ENCODE assay signal across 34 cellular contexts in the genomic region with DNA sequence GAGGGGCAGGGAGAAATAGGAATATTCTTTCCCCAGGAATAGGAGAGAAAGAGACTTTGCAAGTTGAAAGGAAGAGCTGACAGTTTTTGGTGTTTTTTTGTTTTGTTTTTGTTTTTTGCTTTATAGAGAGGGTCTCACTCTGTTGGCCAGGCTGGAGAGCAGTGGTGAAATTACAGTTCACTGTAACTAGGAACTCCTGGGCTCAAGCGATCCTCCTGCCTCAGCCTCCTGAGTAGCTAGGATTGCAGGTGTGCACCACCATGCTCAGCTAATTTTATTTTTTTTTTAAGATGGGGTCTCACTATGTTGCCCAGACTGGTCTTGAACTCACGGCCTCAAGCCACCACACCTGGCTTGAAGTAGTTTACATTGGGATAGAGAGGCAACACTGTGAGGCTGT.
"Had no signal": no experiment of that assay in that cellular context is flagged by ENCODE, and none has a peak within 500 bp of the region (broad histone marks: within the 10 kb centered on the region; RNA-seq: fewer than 3 reads in every experiment).

No MANE protein-coding gene starts in this region.

- H3K4me1 ChIP-seq: adrenal gland, ascending aorta, body of pancreas, breast epithelium had no signal

- H3K9me3 ChIP-seq: adrenal gland, ascending aorta, body of pancreas, breast epithelium had no signal

- FAIRE-seq: astrocyte, bronchial epithelial cell had no signal

- DNase-seq: activated effector memory CD4-positive, alpha-beta T cell treated with anti-CD3 and anti-CD28 coated beads, Interleukin-2, amount 50 U/mL, for 16 hours; activated effector memory CD4-positive, alpha-beta T cell treated with Interleukin-2 at 50 U/mL for 16 hours; activated gamma-delta T cell; activated gamma-delta T cell treated with Interleukin-2 at 50 U/mL for 16 hours; activated naive CD4-positive, alpha-beta T cell; activated naive CD4-positive, alpha-beta T cell treated with anti-CD3 and anti-CD28 coated beads for 36 hours; activated naive CD4-positive, alpha-beta T cell treated with anti-CD3 and anti-CD28 coated beads, Interleukin-2, amount 10 ng/mL, durations not matched to agents 7 days and 5 days; activated naive CD4-positive, alpha-beta T cell treated with anti-CD3 and anti-CD28 coated beads, Interleukin-2, amount 50 U/mL, for 16 hours; activated naive CD4-positive, alpha-beta T cell treated with Interleukin-2 at 50 U/mL for 16 hours; activated naive CD8-positive, alpha-beta T cell treated with anti-CD3 and anti-CD28 coated beads for 36 hours; activated naive CD8-positive, alpha-beta T cell treated with anti-CD3 and anti-CD28 coated beads, Interleukin-2, amount 10 ng/mL, durations not matched to agents 7 days and 5 days; activated naive CD8-positive, alpha-beta T cell treated with anti-CD3 and anti-CD28 coated beads, Interleukin-2, amount 50 U/mL, for 24 hours; activated T-cell treated with anti-CD3 and anti-CD28 coated beads, Interleukin-2, amount 50 U/mL, for 1 hour; activated T-cell treated with anti-CD3 and anti-CD28 coated beads, Interleukin-2, amount 50 U/mL, for 24 hours; activated T-cell treated with anti-CD3 and anti-CD28 coated beads, Interleukin-2, amount 50 U/mL, for 4 hours; activated T-cell treated with anti-CD3 and anti-CD28 coated beads, Interleukin-2, amount 50 U/mL, for 48 hours; activated T-cell treated with anti-CD3 and anti-CD28 coated beads, Interleukin-2, amount 50 U/mL, for 72 hours; adrenal gland; amniotic stem cell; amygdala; anterior cingulate cortex; aorta; body of pancreas; brain microvascular endothelial cell; caudate nucleus; central memory CD4-positive, alpha-beta T cell; cerebellar nuclear complex had no signal

- H3K36me3 ChIP-seq: adrenal gland, ascending aorta, brain microvascular endothelial cell, breast epithelium, cardiac muscle cell had no signal

- H3K4me3 ChIP-seq: adrenal gland, ascending aorta, body of pancreas, breast epithelium, cardiac muscle cell had no signal

- H3K27ac ChIP-seq: adrenal gland, ascending aorta, body of pancreas, brain microvascular endothelial cell, breast epithelium, cardiac muscle cell had no signal

- H3K27me3 ChIP-seq: adrenal gland, ascending aorta, body of pancreas, brain microvascular endothelial cell, breast epithelium, cardiac muscle cell had no signal

- ATAC-seq: activated naive CD4-positive, alpha-beta T cell treated with anti-CD3 and anti-CD28 coated beads, Interleukin-2, amount 50 U/mL, for 72 hours; activated naive CD8-positive, alpha-beta T cell treated with anti-CD3 and anti-CD28 coated beads, Interleukin-2, amount 50 U/mL, for 24 hours; activated T-cell treated with anti-CD3 and anti-CD28 coated beads, Interleukin-2, amount 50 U/mL, for 4 hours; activated T-cell treated with anti-CD3 and anti-CD28 coated beads, Interleukin-2, amount 50 U/mL, for 72 hours; activated T-helper 17 cell treated with anti-CD3 and anti-CD28 coated beads, Interleukin-2, amount 50 U/mL, for 72 hours; body of pancreas had no signal
